Comparison of ENCODE assay signal across 26 cellular contexts in genomic region chr6:42066156-42066555, GRCh38.
"Had no signal": no experiment of that assay in that cellular context is flagged by ENCODE, and none has a peak within 500 bp of the region (broad histone marks: within the 10 kb centered on the region; RNA-seq: fewer than 3 reads in every experiment).

No MANE protein-coding gene starts in this region.

- H3K27ac ChIP-seq: adrenal gland, SK-N-MC, VCaP had no signal

- H3K27me3 Mint-ChIP-seq: activated CD4-positive, alpha-beta memory T cell treated with anti-CD3 and anti-CD28 coated beads, Interleukin-2, amount 10 ng/mL, durations not matched to agents 7 days and 5 days; activated naive CD4-positive, alpha-beta T cell treated with anti-CD3 and anti-CD28 coated beads, Interleukin-2, amount 10 ng/mL, durations not matched to agents 7 days and 5 days; activated naive CD8-positive, alpha-beta T cell treated with anti-CD3 and anti-CD28 coated beads, Interleukin-2, amount 10 ng/mL, durations not matched to agents 7 days and 5 days; T-cell had no signal

- H3K27ac Mint-ChIP-seq: activated CD4-positive, alpha-beta memory T cell treated with anti-CD3 and anti-CD28 coated beads, Interleukin-2, amount 10 ng/mL, durations not matched to agents 7 days and 5 days; activated naive CD4-positive, alpha-beta T cell treated with anti-CD3 and anti-CD28 coated beads, Interleukin-2, amount 10 ng/mL, durations not matched to agents 7 days and 5 days; activated naive CD8-positive, alpha-beta T cell treated with anti-CD3 and anti-CD28 coated beads, Interleukin-2, amount 10 ng/mL, durations not matched to agents 7 days and 5 days; activated T-helper 2 cell treated with anti-CD3 and anti-CD28 coated beads, Interferon-gamma antibody, Interleukin-2, Interleukin-4, amounts not matched to agents 10 μg/mL and 5 μg/mL and 100 μg/mL, durations not matched to agents 14 hours and 24 hours and 36 hours; T-cell had no signal

- H3K9me3 Mint-ChIP-seq: activated CD4-positive, alpha-beta memory T cell treated with anti-CD3 and anti-CD28 coated beads, Interleukin-2, amount 10 ng/mL, durations not matched to agents 7 days and 5 days; activated naive CD4-positive, alpha-beta T cell treated with anti-CD3 and anti-CD28 coated beads, Interleukin-2, amount 10 ng/mL, durations not matched to agents 7 days and 5 days; activated naive CD8-positive, alpha-beta T cell treated with anti-CD3 and anti-CD28 coated beads, Interleukin-2, amount 10 ng/mL, durations not matched to agents 7 days and 5 days; activated T-helper 2 cell treated with anti-CD3 and anti-CD28 coated beads, Interferon-gamma antibody, Interleukin-2, Interleukin-4, amounts not matched to agents 10 μg/mL and 5 μg/mL and 100 μg/mL, durations not matched to agents 14 hours and 24 hours and 36 hours; T-cell had no signal

- H3K4me1 Mint-ChIP-seq: activated CD4-positive, alpha-beta memory T cell treated with anti-CD3 and anti-CD28 coated beads, Interleukin-2, amount 10 ng/mL, durations not matched to agents 7 days and 5 days; activated naive CD4-positive, alpha-beta T cell treated with anti-CD3 and anti-CD28 coated beads, Interleukin-2, amount 10 ng/mL, durations not matched to agents 7 days and 5 days; T-cell had no signal

- H3K4me3 Mint-ChIP-seq: activated CD4-positive, alpha-beta memory T cell treated with anti-CD3 and anti-CD28 coated beads, Interleukin-2, amount 10 ng/mL, durations not matched to agents 7 days and 5 days; activated naive CD4-positive, alpha-beta T cell treated with anti-CD3 and anti-CD28 coated beads, Interleukin-2, amount 10 ng/mL, durations not matched to agents 7 days and 5 days; activated naive CD8-positive, alpha-beta T cell treated with anti-CD3 and anti-CD28 coated beads, Interleukin-2, amount 10 ng/mL, durations not matched to agents 7 days and 5 days; T-cell had no signal

- FAIRE-seq: TTC549 had no signal

- H3K4me1 ChIP-seq: adrenal gland had no signal

- DNase-seq: activated CD4-positive, alpha-beta memory T cell treated with anti-CD3 and anti-CD28 coated beads, Interleukin-2, amount 10 ng/mL, durations not matched to agents 7 days and 5 days; activated CD4-positive, alpha-beta T cell treated with anti-CD3 and anti-CD28 coated beads, Interleukin-2, amount 50 U/mL, for 1 hour; activated CD4-positive, CD25-positive, alpha-beta regulatory T cell; activated gamma-delta T cell treated with Interleukin-2 at 50 U/mL for 16 hours; activated naive CD4-positive, alpha-beta T cell treated with anti-CD3 and anti-CD28 coated beads, Interleukin-2, amount 10 ng/mL, durations not matched to agents 7 days and 5 days; activated naive CD8-positive, alpha-beta T cell treated with anti-CD3 and anti-CD28 coated beads, Interleukin-2, amount 10 ng/mL, durations not matched to agents 7 days and 5 days; activated T-cell treated with anti-CD3 and anti-CD28 coated beads, Interleukin-2, amount 50 U/mL, for 48 hours; adrenal gland; Karpas-422; MM.1S; NCI-H1105; NCI-H1436; NCI-H1694 treated with DMSO at 0.1 percent for 48 hours; NCI-H2029 treated with DMSO at 0.1 percent for 48 hours; NCI-H345; NCI-H510A; NCI-H526 treated with DMSO at 0.1 percent for 48 hours; NCI-H82; SIG-M5; T-cell; T-helper 2 cell; T1000 had no signal

- H3K27me3 ChIP-seq: adrenal gland had no signal

- H3K9me3 ChIP-seq: adrenal gland had no signal

- ATAC-seq: T-cell had no signal

- H3K4me3 ChIP-seq: adrenal gland, SK-N-MC had no signal
